Comparison of ENCODE assay signal across 31 cellular contexts in genomic region chr1:30104551-30104950, GRCh38.
"Had no signal": no experiment of that assay in that cellular context is flagged by ENCODE, and none has a peak within 500 bp of the region (broad histone marks: within the 10 kb centered on the region; RNA-seq: fewer than 3 reads in every experiment).

No MANE protein-coding gene starts in this region.

- H3K9me3 Mint-ChIP-seq: naive thymus-derived CD8-positive, alpha-beta T cell; natural killer cell; natural killer cell treated with Interleukin-12 subunit alpha and Interleukin-12 subunit beta and Interleukin-15 and Interleukin-18, amount 100 ng/mL, for 72 hours; nephron; nephron progenitor cell; neural crest cell; neural progenitor cell had no signal

- H3K27ac ChIP-seq: neural progenitor cell, neutrophil, ovary, pancreas, parathyroid adenoma, prostate gland, psoas muscle, right atrium auricular region, right lobe of liver, sigmoid colon, skin epidermis, spleen had no signal

- H3K4me2 ChIP-seq: neural progenitor cell, smooth muscle cell had no signal

- H3K27ac Mint-ChIP-seq: naive thymus-derived CD8-positive, alpha-beta T cell; natural killer cell; natural killer cell treated with Interleukin-12 subunit alpha and Interleukin-12 subunit beta and Interleukin-15 and Interleukin-18, amount 100 ng/mL, for 72 hours; nephron; nephron progenitor cell; neural progenitor cell; progenitor cell of endocrine pancreas had no signal

- H3K4me1 Mint-ChIP-seq: naive thymus-derived CD8-positive, alpha-beta T cell; neural crest cell had no signal

- H3K9me3 ChIP-seq: neutrophil, ovary, pancreas, prostate gland, psoas muscle, right atrium auricular region, right lobe of liver, sigmoid colon, spleen had no signal

- H3K4me3 ChIP-seq: neural progenitor cell, ovary, pancreas, prostate gland, psoas muscle, right atrium auricular region, right lobe of liver, sigmoid colon, skin epidermis, smooth muscle cell, spleen had no signal

- H3K4me3 Mint-ChIP-seq: naive thymus-derived CD8-positive, alpha-beta T cell; natural killer cell; natural killer cell treated with Interleukin-12 subunit alpha and Interleukin-12 subunit beta and Interleukin-15 and Interleukin-18, amount 100 ng/mL, for 72 hours; nephron; nephron progenitor cell; neural crest cell; neural progenitor cell had no signal

- H3K27me3 ChIP-seq: neural progenitor cell, ovary, pancreas, right atrium auricular region, right lobe of liver had no signal

- H3K36me3 ChIP-seq: neural progenitor cell, neutrophil, ovary, pancreas, prostate gland, right atrium auricular region, right lobe of liver, sigmoid colon, spleen had no signal

- H3K9ac ChIP-seq: neural progenitor cell, parathyroid adenoma had no signal

- FAIRE-seq: pancreas, small intestine had no signal

- H3K36me3 Mint-ChIP-seq: naive thymus-derived CD8-positive, alpha-beta T cell; natural killer cell; natural killer cell treated with Interleukin-12 subunit alpha and Interleukin-12 subunit beta and Interleukin-15 and Interleukin-18, amount 100 ng/mL, for 72 hours; neural progenitor cell had no signal

- H3K79me2 ChIP-seq: parathyroid adenoma had no signal

- H2AFZ ChIP-seq: parathyroid adenoma had no signal

- DNase-seq: naive thymus-derived CD8-positive, alpha-beta T cell; natural killer cell; nephron progenitor cell; nucleus accumbens; occipital lobe; ovary; pancreas; posterior cingulate gyrus; psoas muscle; retina; right cardiac atrium; right lobe of liver; sigmoid colon; small intestine; spleen; stimulated activated CD4-positive, alpha-beta T cell treated with anti-CD3 and anti-CD28 coated beads, Interleukin-12 subunit alpha, Interleukin-12 subunit beta, amount 100 ng/mL, for 4 hours; stimulated activated CD4-positive, alpha-beta T cell treated with anti-CD3 and anti-CD28 coated beads, Interleukin-15, amount 100 ng/mL, for 24 hours; stimulated activated CD4-positive, alpha-beta T cell treated with anti-CD3 and anti-CD28 coated beads, Interleukin-1b, Interleukin-23, amount 100 ng/mL, for 48 hours; stimulated activated CD4-positive, alpha-beta T cell treated with anti-CD3 and anti-CD28 coated beads, Interleukin-2, amount 100 ng/mL, for 24 hours had no signal

- ATAC-seq: naive thymus-derived CD8-positive, alpha-beta T cell; natural killer cell; natural killer cell treated with Interleukin-12 subunit alpha and Interleukin-12 subunit beta and Interleukin-15 and Interleukin-18, amount 100 ng/mL, for 72 hours; pancreas; psoas muscle; right cardiac atrium; right lobe of liver; sciatic nerve had no signal

- H3K4me1 ChIP-seq: neural progenitor cell, pancreas, parathyroid adenoma, prostate gland, psoas muscle, right atrium auricular region, right lobe of liver, sigmoid colon, spleen had no signal
